14 cellular contexts compared by ENCODE assay signal in the genomic region with DNA sequence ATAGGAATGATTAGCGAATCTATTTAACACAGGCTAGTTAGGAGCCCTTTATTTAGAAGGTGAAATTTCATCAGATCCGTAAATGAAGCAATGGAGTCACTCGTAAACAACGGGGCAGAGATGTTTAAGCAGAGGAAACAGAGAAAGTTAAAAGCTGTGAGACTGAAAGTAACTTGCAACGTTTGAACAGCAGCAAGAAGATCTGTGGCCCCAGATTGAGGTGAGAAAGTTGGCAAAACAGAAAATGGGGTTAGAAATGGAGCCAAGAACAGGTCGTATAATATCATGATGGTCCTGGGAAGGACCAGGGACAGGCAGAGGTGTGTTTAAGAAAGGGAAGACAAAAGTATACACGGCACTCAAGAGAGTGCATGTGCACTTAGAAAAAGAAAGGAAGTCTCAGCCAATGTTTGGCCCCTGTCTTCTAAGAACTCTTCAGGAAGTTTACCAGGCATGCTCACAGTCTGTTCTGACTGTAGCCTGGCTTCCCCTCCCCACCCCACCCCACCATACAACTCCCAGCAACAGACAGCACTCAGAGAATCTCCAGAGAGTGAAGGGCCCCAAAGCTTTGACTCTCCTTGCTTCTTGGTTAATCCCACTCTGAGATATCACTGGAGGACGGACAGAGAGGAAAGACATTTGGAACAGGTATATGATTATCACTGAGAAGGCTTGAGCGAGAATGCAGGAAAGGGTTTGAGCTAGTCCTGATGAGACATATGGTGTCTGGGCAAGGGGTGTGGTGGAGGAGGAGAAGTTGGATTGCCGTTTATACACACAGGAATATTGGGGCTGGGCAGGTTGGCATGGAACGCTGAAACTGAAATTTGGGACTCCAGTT. TPM values are rescaled to one million over a fixed set of nuclear protein-coding genes. Genes with fewer than 3 reads are reported as not detected.
DNase-seq lines count a peak whose midpoint lies in the region; ATAC-seq and TF ChIP-seq lines count a peak whose summit lies in the region.
"Not testable (repeated sequence)": the region's sequence is repeated elsewhere in the genome, so short reads cannot be mapped to it uniquely, and the experiment has no call there.
"Had no signal": no experiment of that assay in that cellular context is flagged by ENCODE, and none has a peak within 500 bp of the region (broad histone marks: within the 10 kb centered on the region; RNA-seq: fewer than 3 reads in every experiment).

No MANE protein-coding gene starts in this region.

- H3K4me3 Mint-ChIP-seq in CD4-positive, alpha-beta T cell: peak overlapping the region; percentile 84
- peak overlapping the region; percentile 1 to 73 for H3K4me3 Mint-ChIP-seq in effector memory CD8-positive, alpha-beta T cell

- H3K36me3 Mint-ChIP-seq in CD4-positive, alpha-beta T cell (ENCODE audit: low read depth); effector memory CD8-positive, alpha-beta T cell (ENCODE audit: insufficient read depth): not testable (repeated sequence)

- not testable (repeated sequence) for H3K27ac ChIP-seq in CD4-positive, alpha-beta T cell (ENCODE audit: low read depth, low read length)

- H3K27me3 ChIP-seq in CD4-positive, alpha-beta T cell (ENCODE audit: control insufficient read depth, insufficient read depth, low read length): not testable (repeated sequence)

- H3K4me1 Mint-ChIP-seq in CD4-positive, alpha-beta T cell (ENCODE audit: low read depth): peaks cover 16% of the 10 kb centered on the region
- H3K4me1 Mint-ChIP-seq in effector memory CD8-positive, alpha-beta T cell (ENCODE audit: low read depth in 2 of 2): not testable (repeated sequence)

- not testable (repeated sequence) for H3K27me3 Mint-ChIP-seq in CD4-positive, alpha-beta T cell; effector memory CD8-positive, alpha-beta T cell

- DNase-seq in CD4-positive, alpha-beta T cell: peak in 2 of 10 experiments; percentile 1 to 9
- DNase-seq in activated T-cell treated with anti-CD3 and anti-CD28 coated beads, Interleukin-2, amount 50 U/mL, for 48 hours: peak; percentile 24 to 25
- not testable (repeated sequence) for DNase-seq in effector memory CD8-positive, alpha-beta T cell

- ATAC-seq in CD4-positive, alpha-beta T cell (ENCODE audit: poor library complexity): peak; percentile 86
- ATAC-seq in GM18870 (IDR thresholded peaks at IDR 0.05; ENCODE audit: unreplicated experiment): peak; percentile 70
- ATAC-seq in GM21423 (IDR thresholded peaks at IDR 0.05; ENCODE audit: unreplicated experiment): peak; percentile 71
- ATAC-seq in HG02870 (IDR thresholded peaks at IDR 0.05; ENCODE audit: unreplicated experiment): peak; percentile 65
- ATAC-seq in HG03354 (IDR thresholded peaks at IDR 0.05; ENCODE audit: poor library complexity, severe bottlenecking, unreplicated experiment): peak; percentile 81
- peak; percentile 40; the same call in 2 of the 3 replicates for ATAC-seq in SK-N-SH treated with all-trans-retinoic acid at 6 μM for 48 hours
- ATAC-seq in effector memory CD8-positive, alpha-beta T cell (replicated peaks): peak; percentile 46

- H3K27ac Mint-ChIP-seq in CD4-positive, alpha-beta T cell: peak overlapping the region; percentile 85
- peak overlapping the region in 1 of 2 donors; percentile 82 for H3K27ac Mint-ChIP-seq in effector memory CD8-positive, alpha-beta T cell

- H3K9me3 Mint-ChIP-seq in CD4-positive, alpha-beta T cell; effector memory CD8-positive, alpha-beta T cell: not testable (repeated sequence)

- not testable (repeated sequence) for TF ChIP-seq CTCF in CD4-positive, alpha-beta T cell (IDR thresholded peaks at IDR 0.05)

- POLR2A ChIA-PET in CD4-positive, alpha-beta T cell (lab: Charles Lee): interaction anchor here (0.9 kb wide), 1 partner anchor 84 kb away, joined by 4 read pairs; no protein-coding TSS in a partner anchor

- H3K9me3 ChIP-seq in CD4-positive, alpha-beta T cell (ENCODE audit: control insufficient read depth, low read length): not testable (repeated sequence)

- CTCF ChIA-PET in CD4-positive, alpha-beta T cell (lab: Charles Lee): not testable (repeated sequence)

- intact Hi-C loops in CD4-positive, alpha-beta T cell (cut with DNase I, micrococcal nuclease): not testable (repeated sequence)

RNA-seq across cellular contexts. Expression of gene OR2T29, which starts 3.2 kb away (rescaled TPM):
- not detected for total RNA-seq in CD4-positive, alpha-beta T cell
- total RNA-seq: fibroblast of villous mesenchyme, GM23248, left cardiac atrium, osteocyte, sigmoid colon, tibial nerve had no signal

RNA-seq across cellular contexts. Expression of gene OR2T34, which starts 8.8 kb away (rescaled TPM):
- not detected for total RNA-seq in CD4-positive, alpha-beta T cell
- total RNA-seq: fibroblast of villous mesenchyme, GM23248, left cardiac atrium, osteocyte, sigmoid colon, tibial nerve had no signal

RNA-seq across cellular contexts. Expression of gene OR2T10, which starts 31.7 kb away (rescaled TPM):
- total RNA-seq in CD4-positive, alpha-beta T cell: not detected
- total RNA-seq: fibroblast of villous mesenchyme, GM23248, left cardiac atrium, osteocyte, sigmoid colon, tibial nerve had no signal

RNA-seq across cellular contexts. Expression of gene OR2G6, which starts 57.9 kb away (rescaled TPM):
- not detected for total RNA-seq in CD4-positive, alpha-beta T cell
- total RNA-seq: fibroblast of villous mesenchyme, GM23248, osteocyte, sigmoid colon, tibial nerve had no signal
